10 cellular contexts compared by ENCODE assay signal in genomic region chr6:10316327-10316726, GRCh38.
DNase-seq lines count a peak whose midpoint lies in the region; ATAC-seq and TF ChIP-seq lines count a peak whose summit lies in the region.
"Had no signal": no experiment of that assay in that cellular context is flagged by ENCODE, and none has a peak within 500 bp of the region (broad histone marks: within the 10 kb centered on the region; RNA-seq: fewer than 3 reads in every experiment).

No MANE protein-coding gene starts in this region.

- H2AFZ ChIP-seq in mesenchymal stem cell (ENCODE audit: low read depth, low read length), result no peak overlapping the region

- no peak overlapping the region for H3K18ac ChIP-seq in mesenchymal stem cell (ENCODE audit: low read depth in 1 of 2, low read length in 2 of 2)

- POLR2A ChIA-PET in AG04450 (lab: Yijun Ruan, JAX), result interaction anchor here (0.7 kb wide), 1 partner anchor 1300 kb away, joined by 4 read pairs; no protein-coding TSS in a partner anchor

- no peak for TF ChIP-seq POLR2A in breast epithelium (IDR thresholded peaks at IDR 0.05)

- peak overlapping the region; percentile 39 for H4K91ac ChIP-seq in mesenchymal stem cell (ENCODE audit: low read length)

- no peak overlapping the region for H2BK120ac ChIP-seq in mesenchymal stem cell (ENCODE audit: low read depth, low read length)

- H3K9ac ChIP-seq in mesenchymal stem cell (ENCODE audit: low read length), result no peak overlapping the region

- no peak overlapping the region for H3K4ac ChIP-seq in mesenchymal stem cell (ENCODE audit: low read depth in 1 of 2, low read length in 2 of 2)

- DNase-seq in AG04450 (ENCODE audit: low read depth, low spot score), result peak; percentile 36
- DNase-seq in NCI-H1417 (lab: John Stamatoyannopoulos, UW), result peak in 2 of 3 experiments; percentile 52 to 77
- DNase-seq in breast epithelium (ENCODE audit: low spot score in 2 of 2), result peak; percentile 84 to 85
- peak; percentile 72 for DNase-seq in mesenchymal stem cell
- no peak for DNase-seq in NCI-H510A treated with DMSO at 0.1 percent for 48 hours (lab: John Stamatoyannopoulos, UW)
- DNase-seq in Kasumi-1 (lab: John Stamatoyannopoulos, UW), result no peak
- no peak for DNase-seq in DMS153 treated with DMSO at 0.1 percent for 48 hours (lab: John Stamatoyannopoulos, UW; ENCODE audit: unreplicated experiment)
- DNase-seq: NCI-H2029 had no signal

- 42% methylated on average over 13 of the region's 13 CpGs for WGBS in mesenchymal stem cell

- H4K8ac ChIP-seq in mesenchymal stem cell (ENCODE audit: low read length), result no peak overlapping the region

- H2BK12ac ChIP-seq in mesenchymal stem cell (ENCODE audit: low read length in 2 of 2), result no peak overlapping the region

- no peak overlapping the region for H3K4me2 ChIP-seq in mesenchymal stem cell (ENCODE audit: low read length, poor library complexity, severe bottlenecking)

- no peak for TF ChIP-seq CTCF in AG04450 (IDR thresholded peaks at IDR 0.05; ENCODE audit: low read depth, low read length)
- no peak for TF ChIP-seq CTCF in breast epithelium (IDR thresholded peaks at IDR 0.05)

- CTCF ChIA-PET in AG04450 (lab: Charles Lee), result no interaction called here

- H3K4me3 ChIP-seq in AG04450 (ENCODE audit: low read depth, low read length), result no peak overlapping the region
- H3K4me3 ChIP-seq in breast epithelium, result peak overlapping the region in 2 of 3 donors; percentile 17 to 34
- H3K4me3 ChIP-seq in mesenchymal stem cell (ENCODE audit: insufficient read depth in 1 of 2, low read depth in 1 of 2, low read length in 2 of 2), result no peak overlapping the region

- H3K23ac ChIP-seq in mesenchymal stem cell (ENCODE audit: low read length in 2 of 2), result no peak overlapping the region

- peaks cover 48% of the 10 kb centered on the region for H3K9me3 ChIP-seq in AG04450 (ENCODE audit: control insufficient read depth, insufficient read depth, low read length)
- H3K9me3 ChIP-seq in breast epithelium, result no peaks in the 10 kb centered on the region
- H3K9me3 ChIP-seq in mesenchymal stem cell (ENCODE audit: control insufficient read depth, low read length), result peaks cover 6% of the 10 kb centered on the region

- H2BK5ac ChIP-seq in mesenchymal stem cell (ENCODE audit: low read depth, low read length, poor library complexity, severe bottlenecking), result no peak overlapping the region

- H3K4me1 ChIP-seq in breast epithelium (peaks cover 0 to 6% of the 10 kb centered on the region in 2 donors), mesenchymal stem cell (ENCODE audit: control insufficient read depth, insufficient read depth, low read depth, low read length) (no peaks in the 10 kb centered on the region)

- no peak overlapping the region for H3K14ac ChIP-seq in mesenchymal stem cell (ENCODE audit: low read length in 2 of 2)

- H3K36me3 ChIP-seq in breast epithelium (no peaks in the 10 kb centered on the region), mesenchymal stem cell (ENCODE audit: control insufficient read depth in 1 of 2, insufficient read depth in 2 of 2, low read depth in 1 of 2, low read length in 2 of 2) (no peaks in the 10 kb centered on the region)

- H3K27ac ChIP-seq in AG04450 (ENCODE audit: low read depth, low read length) (no peak overlapping the region), breast epithelium (peak overlapping the region; percentile 83 to 89), mesenchymal stem cell (ENCODE audit: low read length, poor library complexity, severe bottlenecking) (peak overlapping the region; percentile 22)
- H3K27ac ChIP-seq: C4-2B had no signal

- H3K79me1 ChIP-seq in mesenchymal stem cell (replicated peaks; ENCODE audit: low read length, poor library complexity, severe bottlenecking), result no peaks in the 10 kb centered on the region

- no peak for ATAC-seq in HG03571 (IDR thresholded peaks at IDR 0.05; ENCODE audit: unreplicated experiment)

- H3K27me3 ChIP-seq in AG04450 (ENCODE audit: control insufficient read depth, insufficient read depth, low read length) (no peaks in the 10 kb centered on the region), breast epithelium (no peaks in the 10 kb centered on the region), mesenchymal stem cell (ENCODE audit: control insufficient read depth in 1 of 2, insufficient read depth in 1 of 2, low read length in 2 of 2) (no peaks in the 10 kb centered on the region)

- H2BK15ac ChIP-seq in mesenchymal stem cell (ENCODE audit: low read depth, poor library complexity, severe bottlenecking), result no peak overlapping the region

- no peak overlapping the region for H2AK5ac ChIP-seq in mesenchymal stem cell (ENCODE audit: low read length, severe bottlenecking)

- intact Hi-C loops in breast epithelium (cut with DNase I; ENCODE audit: low total_unique reads), result loop anchor here (10.0 kb wide), 1 partner anchor 1432 kb away; no protein-coding TSS in a partner anchor

Comparison
In these comparisons a context has a peak if more than half of its experiments do, and no peak if none do; other contexts are left out.
1. DNase-seq: peak in AG04450 (single experiment), NCI-H1417 (2 of 3), breast epithelium (2 of 2) and mesenchymal stem cell (single experiment); none in NCI-H510A treated with DMSO at 0.1 percent for 48 hours (single experiment), Kasumi-1 (0 of 2) and DMS153 treated with DMSO at 0.1 percent for 48 hours (single experiment).
2. H3K4me3 ChIP-seq: peak in breast epithelium (2 of 3); none in AG04450 (single experiment) and mesenchymal stem cell (0 of 2).